9 cellular contexts compared by ENCODE assay signal in genomic region chr1:89125571-89126233, GRCh38. TPM values are rescaled to one million over a fixed set of nuclear protein-coding genes. Genes with fewer than 3 reads are reported as not detected.
DNase-seq lines count a peak whose midpoint lies in the region; ATAC-seq and TF ChIP-seq lines count a peak whose summit lies in the region.
"Had no signal": no experiment of that assay in that cellular context is flagged by ENCODE, and none has a peak within 500 bp of the region (broad histone marks: within the 10 kb centered on the region; RNA-seq: fewer than 3 reads in every experiment).

GBP2 (minus strand) TSS chr1:89126114; CDS start chr1:89121966, 4,148 bp downstream.

- peak within 1 kb of the TSS in 1 of 2 donors; percentile 87 for H3K9ac ChIP-seq in liver (ENCODE audit: low read depth in 1 of 2, low read length in 2 of 2)
- H3K9ac ChIP-seq: KMS-11 had no signal

- H3K27ac ChIP-seq in liver (ENCODE audit: low read depth in 1 of 2, low read length in 2 of 2) (peak within 1 kb of the TSS; percentile 67 to 75), testis (peak within 1 kb of the TSS; percentile 77 to 89)
- H3K27ac ChIP-seq: KMS-11 had no signal

- ATAC-seq in GM18868 (IDR thresholded peaks at IDR 0.05; ENCODE audit: unreplicated experiment) (peak; percentile 86), HG03066 (IDR thresholded peaks at IDR 0.05; ENCODE audit: low read depth, unreplicated experiment) (peak; percentile 83)

- intact Hi-C loops in testis (cut with DNase I; ENCODE audit: low total_unique reads): no loop called here

- H3K27me3 ChIP-seq in liver (ENCODE audit: control insufficient read depth in 4 of 4, insufficient read depth in 4 of 4, low read length in 3 of 4) (no peaks in the 10 kb centered on the region), testis (no peaks in the 10 kb centered on the region)

- H3K4me3 ChIP-seq in cardiac fibroblast (replicated peaks in 1 of 2; ENCODE audit: low read depth in 2 of 2, low read length in 2 of 2) (peak within 1 kb of the TSS; percentile 36 to 40), liver (ENCODE audit: low read depth in 1 of 3, low read length in 3 of 3) (peak within 1 kb of the TSS; percentile 38 to 62 (median 42)), testis (peak within 1 kb of the TSS; percentile 53 to 58)

- TF ChIP-seq RAD21 in liver (IDR thresholded peaks at IDR 0.05): peak; percentile 10 to 45

- no peaks in the 10 kb centered on the region for H3K9me3 ChIP-seq in liver (ENCODE audit: control insufficient read depth in 4 of 4, low read length in 3 of 4)
- no peaks in the 10 kb centered on the region for H3K9me3 ChIP-seq in testis

- H3K36me3 ChIP-seq in liver (ENCODE audit: control insufficient read depth in 4 of 4, insufficient read depth in 3 of 4, low read depth in 1 of 4, low read length in 3 of 4): peaks cover 0 to 14% (median 7%) of the 10 kb centered on the region in 4 donors
- no peaks in the 10 kb centered on the region for H3K36me3 ChIP-seq in testis (ENCODE audit: low read depth, missing control alignments)

- peaks cover 7 to 10% (median 8%) of the 10 kb centered on the region in 4 donors for H3K4me1 ChIP-seq in liver (ENCODE audit: control insufficient read depth in 4 of 4, insufficient read depth in 4 of 4, low read length in 3 of 4)
- peaks cover 12% of the 10 kb centered on the region for H3K4me1 ChIP-seq in testis

- WGBS in liver: 39% methylated on average over 7 of the region's 7 CpGs
- 12 to 14% methylated on average over 7 of the region's 7 CpGs for WGBS in testis, 2 donors

- TF ChIP-seq CTCF in AG09319 (IDR thresholded peaks at IDR 0.05; ENCODE audit: low read depth, low read length) (no peak), cardiac fibroblast (IDR thresholded peaks at IDR 0.05; ENCODE audit: low read depth, low read length) (no peak), liver (IDR thresholded peaks at IDR 0.05; ENCODE audit: low read depth, low read length, missing input control) (no peak), testis (IDR thresholded peaks at IDR 0.05) (no peak)

- DNase-seq in AG09319 (ENCODE audit: extremely low read depth, low read depth) (peak; percentile 32), SIG-M5 treated with dmso at 0.1 percent for 504 hours (lab: John Stamatoyannopoulos, UW; ENCODE audit: unreplicated experiment) (peak; percentile 69), cardiac fibroblast (ENCODE audit: low read depth in 2 of 2) (peak; percentile 70 to 85), testis (peak; percentile 47), NCI-H345 (lab: John Stamatoyannopoulos, UW) (no peak)

- TF ChIP-seq POLR2A in testis (IDR thresholded peaks at IDR 0.05): peak; percentile 52

TF ChIP-seq in liver, 16 proteins besides CTCF, POLR2A, EP300 and RAD21:
- no peak for TF ChIP-seq MAX (IDR thresholded peaks at IDR 0.05)
- TF ChIP-seq SP1 (IDR thresholded peaks at IDR 0.05): peak; percentile 60
- TF ChIP-seq REST (IDR thresholded peaks at IDR 0.05): peak; percentile 96
- peak; percentile 90 for TF ChIP-seq ATF3 (IDR thresholded peaks at IDR 0.05)
- TF ChIP-seq RXRA (IDR thresholded peaks at IDR 0.05): peak; percentile 36 to 52
- TF ChIP-seq NR2F2 (IDR thresholded peaks at IDR 0.05): peak; percentile 19
- peak in 1 of 2 donors; percentile 61 for TF ChIP-seq HNF4A (conservative IDR thresholded peaks at IDR 0.05)
- peak; percentile 52 for TF ChIP-seq FOXA2 (IDR thresholded peaks at IDR 0.05)
- peak; percentile 20 for TF ChIP-seq YY1 (IDR thresholded peaks at IDR 0.05)
- peak; percentile 34 for TF ChIP-seq ZBTB33 (IDR thresholded peaks at IDR 0.05)
- peak in 1 of 2 donors; percentile 52 for TF ChIP-seq EGR1 (IDR thresholded peaks at IDR 0.05; ENCODE audit: low read depth in 2 of 2)
- TF ChIP-seq FOXA1 (IDR thresholded peaks at IDR 0.05): peak; percentile 26
- TF ChIP-seq GABPA (IDR thresholded peaks at IDR 0.05 in 1 of 2, conservative IDR thresholded peaks at IDR 0.05 in 1 of 2): no peak
- TF ChIP-seq TAF1 (conservative IDR thresholded peaks at IDR 0.05): peak; percentile 82
- TF ChIP-seq HNF4G (IDR thresholded peaks at IDR 0.05): no peak
- peak; percentile 97 to 98 for TF ChIP-seq JUND (IDR thresholded peaks at IDR 0.05)

RNA-seq across cellular contexts. Expression of gene GBP2, which starts in this region (rescaled TPM):
- total RNA-seq in liver (10 to 100 TPM in 1 of 2 donors, 1 to 10 TPM in 1; 7.4 to 18.2 TPM), testis (10 to 100 TPM; 35.2 to 41.3 TPM)
- polyA plus RNA-seq in liver (10 to 100 TPM; 10.4 to 17.9 TPM), testis (ENCODE audit: insufficient read depth, low read depth, low replicate concordance) (39.5 TPM)
